In genomic region chr4:157980158-157980557, GRCh38 we compare ENCODE assay signal across 1 cellular context.
TF ChIP-seq lines count a peak whose summit lies in the region.

No MANE protein-coding gene starts in this region.

TF ChIP-seq in HepG2, 621 proteins besides CTCF, POLR2A, EP300 and RAD21:
- TF ChIP-seq FOXP4 (CRISPR knock-in tag; IDR thresholded peaks at IDR 0.05) (no peak), ARID5B (CRISPR knock-in tag; IDR thresholded peaks at IDR 0.05) (no peak), ZBTB40 (IDR thresholded peaks at IDR 0.05) (no peak), ZBTB40 (CRISPR knock-in tag; IDR thresholded peaks at IDR 0.05) (no peak), ZMAT5 (CRISPR knock-in tag; IDR thresholded peaks at IDR 0.05; ENCODE audit: borderline replicate concordance, low read depth) (no peak), CREB1 (IDR thresholded peaks at IDR 0.05) (no peak), CREB1 (CRISPR knock-in tag; IDR thresholded peaks at IDR 0.05) (no peak), ZNF816 (CRISPR knock-in tag; IDR thresholded peaks at IDR 0.05; ENCODE audit: borderline replicate concordance) (no peak), RBM39 (IDR thresholded peaks at IDR 0.05; ENCODE audit: low read depth, low read length, poor library complexity, severe bottlenecking) (no peak), MXD1 (CRISPR knock-in tag; IDR thresholded peaks at IDR 0.05) (no peak), ARHGAP35 (CRISPR knock-in tag; IDR thresholded peaks at IDR 0.05; ENCODE audit: borderline replicate concordance) (no peak), GLMP (CRISPR knock-in tag; IDR thresholded peaks at IDR 0.05; ENCODE audit: borderline replicate concordance) (no peak), ZNF746 (CRISPR knock-in tag; IDR thresholded peaks at IDR 0.05) (no peak), ZBTB26 (CRISPR knock-in tag; IDR thresholded peaks at IDR 0.05; ENCODE audit: borderline replicate concordance) (no peak)
- TF ChIP-seq, protein P1, sequence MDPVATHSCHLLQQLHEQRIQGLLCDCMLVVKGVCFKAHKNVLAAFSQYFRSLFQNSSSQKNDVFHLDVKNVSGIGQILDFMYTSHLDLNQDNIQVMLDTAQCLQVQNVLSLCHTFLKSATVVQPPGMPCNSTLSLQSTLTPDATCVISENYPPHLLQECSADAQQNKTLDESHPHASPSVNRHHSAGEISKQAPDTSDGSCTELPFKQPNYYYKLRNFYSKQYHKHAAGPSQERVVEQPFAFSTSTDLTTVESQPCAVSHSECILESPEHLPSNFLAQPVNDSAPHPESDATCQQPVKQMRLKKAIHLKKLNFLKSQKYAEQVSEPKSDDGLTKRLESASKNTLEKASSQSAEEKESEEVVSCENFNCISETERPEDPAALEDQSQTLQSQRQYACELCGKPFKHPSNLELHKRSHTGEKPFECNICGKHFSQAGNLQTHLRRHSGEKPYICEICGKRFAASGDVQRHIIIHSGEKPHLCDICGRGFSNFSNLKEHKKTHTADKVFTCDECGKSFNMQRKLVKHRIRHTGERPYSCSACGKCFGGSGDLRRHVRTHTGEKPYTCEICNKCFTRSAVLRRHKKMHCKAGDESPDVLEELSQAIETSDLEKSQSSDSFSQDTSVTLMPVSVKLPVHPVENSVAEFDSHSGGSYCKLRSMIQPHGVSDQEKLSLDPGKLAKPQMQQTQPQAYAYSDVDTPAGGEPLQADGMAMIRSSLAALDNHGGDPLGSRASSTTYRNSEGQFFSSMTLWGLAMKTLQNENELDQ (CRISPR knock-in tag; IDR thresholded peaks at IDR 0.05; ENCODE audit: borderline replicate concordance): no peak
TF ChIP-seq in HepG2: peak in this region for 0.
